In genomic region chr9:37119907-37120839, GRCh38 we compare ENCODE assay signal across 8 cellular contexts. TPM values are rescaled to one million over a fixed set of nuclear protein-coding genes. Genes with fewer than 3 reads are reported as not detected.
DNase-seq lines count a peak whose midpoint lies in the region; ATAC-seq, FAIRE-seq and TF ChIP-seq lines count a peak whose summit lies in the region.

Gene ZCCHC7, plus strand, starts transcription at chr9:37120574.

- H4K20me1 ChIP-seq in OCI-LY7 (ENCODE audit: insufficient read depth, low read length), result no peaks in the 10 kb centered on the region

- peak within 1 kb of the TSS; percentile 56; the same call in 1 of the 2 replicates for H2AFZ ChIP-seq in OCI-LY7 (ENCODE audit: low read length)

- no peak for TF ChIP-seq CTCF in D721Med (IDR thresholded peaks at IDR 0.05; ENCODE audit: insufficient read depth, missing control alignments)
- TF ChIP-seq CTCF in OCI-LY7 (conservative IDR thresholded peaks at IDR 0.05; ENCODE audit: low read length), result no peak

- no peak for FAIRE-seq in D721Med (lab: Jason Lieb, UNC)

- H3K4me2 ChIP-seq in OCI-LY7 (ENCODE audit: low read length), result peak within 1 kb of the TSS; percentile 81

- no peaks in the 10 kb centered on the region for H3K9me3 ChIP-seq in OCI-LY7 (ENCODE audit: low read length)

- CTCF ChIA-PET in OCI-LY7 (lab: Charles Lee; ENCODE audit: unreplicated experiment), result interaction anchor here (0.6 to 1.3 kb wide), 4 partner anchors 10 to 291 kb away, joined by 3 to 13 read pairs (median 4); no protein-coding TSS in a partner anchor

- H3K79me2 ChIP-seq in OCI-LY7 (ENCODE audit: insufficient read depth, low read depth, low read length), result peaks cover 51% of the 10 kb centered on the region

- peak within 1 kb of the TSS; percentile 65 for H3K27ac ChIP-seq in OCI-LY7 (ENCODE audit: low read depth, low read length, poor library complexity, severe bottlenecking)

- peaks cover 26% of the 10 kb centered on the region for H3K36me3 ChIP-seq in OCI-LY7 (ENCODE audit: insufficient read depth, low read length)

- DNase-seq in D721Med (ENCODE audit: insufficient read length, low spot score) (peak; percentile 74), HuH-7.5 (ENCODE audit: low spot score) (peak; percentile 93), OCI-LY7 (ENCODE audit: low spot score) (peak; percentile 96), activated T-cell treated with anti-CD3 and anti-CD28 coated beads for 1 hour (ENCODE audit: low read depth) (peak; percentile 97), epidermal melanocyte (ENCODE audit: insufficient read length, low spot score) (peak; percentile 88), middle frontal gyrus (ENCODE audit: extremely low spot score, low spot score) (peak; percentile 93)
- peak; percentile 95 to 97 for DNase-seq in stimulated activated CD8-positive, alpha-beta memory T cell treated with anti-CD3 and anti-CD28 coated beads, Interleukin-2, amount 100 ng/mL, for 48 hours (ENCODE audit: low read depth in 2 of 2)

- POLR2A ChIA-PET in OCI-LY7 (lab: Charles Lee), result interaction anchor here (0.6 to 4.9 kb wide), 24 partner anchors 8 to 275 kb away, joined by 3 to 28 read pairs (median 5); no protein-coding TSS in a partner anchor

- BruUV-seq in OCI-LY7 (replicated peaks; lab: Mats Ljungman, UMichigan), result no TSS peak

- H3K9me2 ChIP-seq in OCI-LY7 (ENCODE audit: insufficient read depth, low read length), result no peaks in the 10 kb centered on the region

- H3K4me1 ChIP-seq in OCI-LY7 (ENCODE audit: insufficient read depth, low read length, poor library complexity, severe bottlenecking), result peaks cover 43% of the 10 kb centered on the region

- ATAC-seq in GM21526 (IDR thresholded peaks at IDR 0.05; ENCODE audit: low FRiP score, unreplicated experiment), result peak; percentile 90

- H3K4me3 ChIP-seq in OCI-LY7 (ENCODE audit: low read depth, low read length, poor library complexity, severe bottlenecking), result peak within 1 kb of the TSS; percentile 96

- intact Hi-C loops in OCI-LY7 (cut with micrococcal nuclease; ENCODE audit: unreplicated experiment), result loop anchor here (2.0 to 5.0 kb wide), 7 partner anchors 35 to 287 kb away; no protein-coding TSS in a partner anchor

RNA-seq across cellular contexts. Expression of gene ZCCHC7, which starts in this region (rescaled TPM):
- 108 and 110 TPM in 2 replicates for total RNA-seq in OCI-LY7 (2014; rRNA removed; shearing (Covaris generic))
- total RNA-seq in OCI-LY7 (2022), result 76.4 and 101 TPM in 2 replicates

Comparison
In these comparisons a context has a peak if more than half of its experiments do, and no peak if none do; other contexts are left out.
1. Peak in every context shown above with its lines: DNase-seq, ATAC-seq, H3K4me3 ChIP-seq and H3K27ac ChIP-seq.